In genomic region chr9:14704281-14704680, GRCh38 we compare ENCODE assay signal across 10 cellular contexts. TPM values are rescaled to one million over a fixed set of nuclear protein-coding genes. Genes with fewer than 3 reads are reported as not detected.
"Had no signal": no experiment of that assay in that cellular context is flagged by ENCODE, and none has a peak within 500 bp of the region (broad histone marks: within the 10 kb centered on the region; RNA-seq: fewer than 3 reads in every experiment).

No MANE protein-coding gene starts in this region.

- ATAC-seq: HepG2, K562 had no signal

- DNase-seq: IMR-90, KBM-7, KG1 had no signal

- H3K4me3 ChIP-seq: K562 had no signal

- H3K27ac ChIP-seq: HL-60 had no signal

- FAIRE-seq: HepG2, HTR-8/SVneo, K562 had no signal

RNA-seq across cellular contexts. Expression of gene CER1, which starts 18.3 kb away (rescaled TPM):
- total RNA-seq: HepG2, HT-29, HT1080, IMR-90, K562 had no signal
- polyA plus RNA-seq: IgD-negative memory B cell, IMR-90, K562 had no signal
